Comparison of ENCODE assay signal across 1 cellular context in genomic region chr2:105399207-105399861, GRCh38.
TF ChIP-seq lines count a peak whose summit lies in the region.

No MANE protein-coding gene starts in this region.

TF ChIP-seq in K562, 482 proteins besides CTCF, POLR2A, EP300 and RAD21 (continued from another document and continues in another):
- no peak for TF ChIP-seq CHAMP1 (IDR thresholded peaks at IDR 0.05)
- TF ChIP-seq ZNF398 (CRISPR knock-in tag; IDR thresholded peaks at IDR 0.05): no peak
- TF ChIP-seq, protein P1, sequence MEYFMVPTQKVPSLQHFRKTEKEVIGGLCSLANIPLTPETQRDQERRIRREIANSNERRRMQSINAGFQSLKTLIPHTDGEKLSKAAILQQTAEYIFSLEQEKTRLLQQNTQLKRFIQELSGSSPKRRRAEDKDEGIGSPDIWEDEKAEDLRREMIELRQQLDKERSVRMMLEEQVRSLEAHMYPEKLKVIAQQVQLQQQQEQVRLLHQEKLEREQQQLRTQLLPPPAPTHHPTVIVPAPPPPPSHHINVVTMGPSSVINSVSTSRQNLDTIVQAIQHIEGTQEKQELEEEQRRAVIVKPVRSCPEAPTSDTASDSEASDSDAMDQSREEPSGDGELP (CRISPR knock-in tag; IDR thresholded peaks at IDR 0.05; ENCODE audit: borderline replicate concordance): peak; percentile 5; the same call in 1 of the 2 replicates
- no peak for TF ChIP-seq ZEB2 (IDR thresholded peaks at IDR 0.05)
- no peak for TF ChIP-seq HIVEP1 (CRISPR knock-in tag; IDR thresholded peaks at IDR 0.05)
- no peak for TF ChIP-seq SOX6 (IDR thresholded peaks at IDR 0.05)
- TF ChIP-seq ZNF780A (CRISPR knock-in tag; IDR thresholded peaks at IDR 0.05): no peak
- TF ChIP-seq, protein P2, sequence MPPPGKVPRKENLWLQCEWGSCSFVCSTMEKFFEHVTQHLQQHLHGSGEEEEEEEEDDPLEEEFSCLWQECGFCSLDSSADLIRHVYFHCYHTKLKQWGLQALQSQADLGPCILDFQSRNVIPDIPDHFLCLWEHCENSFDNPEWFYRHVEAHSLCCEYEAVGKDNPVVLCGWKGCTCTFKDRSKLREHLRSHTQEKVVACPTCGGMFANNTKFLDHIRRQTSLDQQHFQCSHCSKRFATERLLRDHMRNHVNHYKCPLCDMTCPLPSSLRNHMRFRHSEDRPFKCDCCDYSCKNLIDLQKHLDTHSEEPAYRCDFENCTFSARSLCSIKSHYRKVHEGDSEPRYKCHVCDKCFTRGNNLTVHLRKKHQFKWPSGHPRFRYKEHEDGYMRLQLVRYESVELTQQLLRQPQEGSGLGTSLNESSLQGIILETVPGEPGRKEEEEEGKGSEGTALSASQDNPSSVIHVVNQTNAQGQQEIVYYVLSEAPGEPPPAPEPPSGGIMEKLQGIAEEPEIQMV (tag; conservative IDR thresholded peaks at IDR 0.05; ENCODE audit: low read depth): no peak
- TF ChIP-seq, protein P3, sequence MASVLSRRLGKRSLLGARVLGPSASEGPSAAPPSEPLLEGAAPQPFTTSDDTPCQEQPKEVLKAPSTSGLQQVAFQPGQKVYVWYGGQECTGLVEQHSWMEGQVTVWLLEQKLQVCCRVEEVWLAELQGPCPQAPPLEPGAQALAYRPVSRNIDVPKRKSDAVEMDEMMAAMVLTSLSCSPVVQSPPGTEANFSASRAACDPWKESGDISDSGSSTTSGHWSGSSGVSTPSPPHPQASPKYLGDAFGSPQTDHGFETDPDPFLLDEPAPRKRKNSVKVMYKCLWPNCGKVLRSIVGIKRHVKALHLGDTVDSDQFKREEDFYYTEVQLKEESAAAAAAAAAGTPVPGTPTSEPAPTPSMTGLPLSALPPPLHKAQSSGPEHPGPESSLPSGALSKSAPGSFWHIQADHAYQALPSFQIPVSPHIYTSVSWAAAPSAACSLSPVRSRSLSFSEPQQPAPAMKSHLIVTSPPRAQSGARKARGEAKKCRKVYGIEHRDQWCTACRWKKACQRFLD (CRISPR knock-in tag; IDR thresholded peaks at IDR 0.05): peak; percentile 94; the same call in 1 of the 2 replicates
- no peak for TF ChIP-seq ZNF586 (CRISPR knock-in tag; conservative IDR thresholded peaks at IDR 0.05)
- no peak for TF ChIP-seq FOXM1 (IDR thresholded peaks at IDR 0.05; ENCODE audit: low read depth)
- no peak for TF ChIP-seq FOXM1 (CRISPR knock-in tag; IDR thresholded peaks at IDR 0.05; ENCODE audit: low read depth)
- TF ChIP-seq, protein P4, sequence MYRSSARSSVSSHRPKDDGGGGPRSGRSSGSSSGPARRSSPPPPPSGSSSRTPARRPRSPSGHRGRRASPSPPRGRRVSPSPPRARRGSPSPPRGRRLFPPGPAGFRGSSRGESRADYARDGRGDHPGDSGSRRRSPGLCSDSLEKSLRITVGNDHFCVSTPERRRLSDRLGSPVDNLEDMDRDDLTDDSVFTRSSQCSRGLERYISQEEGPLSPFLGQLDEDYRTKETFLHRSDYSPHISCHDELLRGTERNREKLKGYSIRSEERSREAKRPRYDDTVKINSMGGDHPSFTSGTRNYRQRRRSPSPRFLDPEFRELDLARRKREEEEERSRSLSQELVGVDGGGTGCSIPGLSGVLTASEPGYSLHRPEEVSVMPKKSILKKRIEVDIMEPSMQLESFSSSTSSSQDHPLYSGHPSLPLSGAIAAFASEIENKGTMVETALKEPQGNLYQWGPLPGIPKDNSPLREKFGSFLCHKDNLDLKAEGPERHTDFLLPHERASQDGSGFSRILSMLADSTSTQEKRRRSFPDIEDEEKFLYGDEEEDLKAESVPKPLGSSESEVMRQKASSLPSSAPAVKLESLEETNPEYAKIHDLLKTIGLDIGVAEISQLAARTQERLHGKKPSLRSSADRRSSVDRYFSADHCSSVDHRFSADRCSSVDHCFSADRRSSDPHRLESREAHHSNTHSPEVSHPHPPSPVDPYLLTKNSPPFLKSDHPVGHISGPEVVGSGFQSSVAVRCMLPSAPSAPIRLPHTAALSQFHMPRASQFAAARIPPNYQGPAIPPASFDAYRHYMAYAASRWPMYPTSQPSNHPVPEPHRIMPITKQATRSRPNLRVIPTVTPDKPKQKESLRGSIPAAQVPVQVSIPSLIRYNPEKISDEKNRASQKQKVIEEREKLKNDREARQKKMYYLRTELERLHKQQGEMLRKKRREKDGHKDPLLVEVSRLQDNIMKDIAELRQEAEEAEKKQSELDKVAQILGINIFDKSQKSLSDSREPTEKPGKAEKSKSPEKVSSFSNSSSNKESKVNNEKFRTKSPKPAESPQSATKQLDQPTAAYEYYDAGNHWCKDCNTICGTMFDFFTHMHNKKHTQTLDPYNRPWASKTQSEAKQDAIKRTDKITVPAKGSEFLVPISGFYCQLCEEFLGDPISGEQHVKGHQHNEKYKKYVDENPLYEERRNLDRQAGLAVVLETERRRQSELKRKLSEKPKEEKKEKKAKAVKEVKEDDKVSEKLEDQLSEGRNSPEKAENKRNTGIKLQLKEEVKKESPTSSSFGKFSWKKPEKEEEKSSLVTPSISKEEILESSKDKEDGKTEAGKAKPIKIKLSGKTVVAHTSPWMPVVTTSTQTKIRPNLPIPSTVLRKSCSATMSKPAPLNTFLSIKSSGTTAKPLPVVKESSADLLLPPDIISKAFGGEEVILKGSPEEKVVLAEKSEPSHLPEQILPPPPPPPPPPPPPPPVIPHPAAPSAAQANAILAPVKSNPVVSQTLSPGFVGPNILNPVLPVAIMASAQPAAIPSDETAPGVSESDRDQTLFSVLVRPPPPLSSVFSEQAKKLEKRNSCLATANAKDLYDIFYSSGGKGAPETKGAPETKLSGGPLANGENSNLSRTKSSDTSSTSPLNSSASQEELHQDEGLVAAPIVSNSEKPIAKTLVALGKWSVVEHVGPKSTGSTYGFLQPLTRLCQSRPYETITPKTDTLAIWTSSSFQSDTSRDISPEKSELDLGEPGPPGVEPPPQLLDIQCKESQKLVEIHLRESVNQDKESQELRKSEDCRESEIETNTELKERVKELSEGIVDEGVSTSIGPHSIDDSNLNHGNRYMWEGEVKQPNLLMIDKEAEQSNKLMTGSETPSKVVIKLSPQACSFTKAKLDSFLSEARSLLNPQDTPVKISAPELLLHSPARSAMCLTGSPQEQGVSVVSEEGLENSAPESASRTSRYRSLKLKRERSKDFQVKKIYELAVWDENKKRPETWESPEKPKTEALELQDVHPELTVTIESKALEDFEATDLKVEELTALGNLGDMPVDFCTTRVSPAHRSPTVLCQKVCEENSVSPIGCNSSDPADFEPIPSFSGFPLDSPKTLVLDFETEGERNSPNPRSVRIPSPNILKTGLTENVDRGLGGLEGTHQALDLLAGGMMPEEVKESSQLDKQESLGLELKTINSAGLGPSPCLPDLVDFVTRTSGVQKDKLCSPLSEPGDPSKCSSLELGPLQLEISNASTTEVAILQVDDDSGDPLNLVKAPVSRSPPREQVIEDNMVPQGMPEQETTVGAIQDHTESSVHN (IDR thresholded peaks at IDR 0.05; ENCODE audit: borderline replicate concordance in 1 of 2, low read depth in 1 of 2): no peak
- TF ChIP-seq MNT (conservative IDR thresholded peaks at IDR 0.05): no peak
- TF ChIP-seq ZNF79 (CRISPR knock-in tag; IDR thresholded peaks at IDR 0.05; ENCODE audit: low read depth): no peak
- no peak for TF ChIP-seq KDM4B (IDR thresholded peaks at IDR 0.05; ENCODE audit: borderline replicate concordance in 2 of 2, low read depth in 1 of 2)
- TF ChIP-seq RNF219 (CRISPR knock-in tag; IDR thresholded peaks at IDR 0.05): no peak
- TF ChIP-seq, protein P5, sequence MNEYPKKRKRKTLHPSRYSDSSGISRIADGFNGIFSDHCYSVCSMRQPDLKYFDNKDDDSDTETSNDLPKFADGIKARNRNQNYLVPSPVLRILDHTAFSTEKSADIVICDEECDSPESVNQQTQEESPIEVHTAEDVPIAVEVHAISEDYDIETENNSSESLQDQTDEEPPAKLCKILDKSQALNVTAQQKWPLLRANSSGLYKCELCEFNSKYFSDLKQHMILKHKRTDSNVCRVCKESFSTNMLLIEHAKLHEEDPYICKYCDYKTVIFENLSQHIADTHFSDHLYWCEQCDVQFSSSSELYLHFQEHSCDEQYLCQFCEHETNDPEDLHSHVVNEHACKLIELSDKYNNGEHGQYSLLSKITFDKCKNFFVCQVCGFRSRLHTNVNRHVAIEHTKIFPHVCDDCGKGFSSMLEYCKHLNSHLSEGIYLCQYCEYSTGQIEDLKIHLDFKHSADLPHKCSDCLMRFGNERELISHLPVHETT (CRISPR knock-in tag; conservative IDR thresholded peaks at IDR 0.05 in 1 of 2, IDR thresholded peaks at IDR 0.05 in 1 of 2): 0 out of 4 replicates have a peak, but pooled peaks of 1 of the 2 experiments have one; percentile 16
- no peak for TF ChIP-seq BRF2 (IDR thresholded peaks at IDR 0.05; ENCODE audit: borderline replicate concordance, insufficient read depth, insufficient read length)
- TF ChIP-seq, protein P6, sequence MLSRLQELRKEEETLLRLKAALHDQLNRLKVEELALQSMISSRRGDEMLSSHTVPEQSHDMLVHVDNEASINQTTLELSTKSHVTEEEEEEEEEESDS (CRISPR knock-in tag; IDR thresholded peaks at IDR 0.05): no peak
